Comparison of ENCODE assay signal across 2 cellular contexts in the genomic region with DNA sequence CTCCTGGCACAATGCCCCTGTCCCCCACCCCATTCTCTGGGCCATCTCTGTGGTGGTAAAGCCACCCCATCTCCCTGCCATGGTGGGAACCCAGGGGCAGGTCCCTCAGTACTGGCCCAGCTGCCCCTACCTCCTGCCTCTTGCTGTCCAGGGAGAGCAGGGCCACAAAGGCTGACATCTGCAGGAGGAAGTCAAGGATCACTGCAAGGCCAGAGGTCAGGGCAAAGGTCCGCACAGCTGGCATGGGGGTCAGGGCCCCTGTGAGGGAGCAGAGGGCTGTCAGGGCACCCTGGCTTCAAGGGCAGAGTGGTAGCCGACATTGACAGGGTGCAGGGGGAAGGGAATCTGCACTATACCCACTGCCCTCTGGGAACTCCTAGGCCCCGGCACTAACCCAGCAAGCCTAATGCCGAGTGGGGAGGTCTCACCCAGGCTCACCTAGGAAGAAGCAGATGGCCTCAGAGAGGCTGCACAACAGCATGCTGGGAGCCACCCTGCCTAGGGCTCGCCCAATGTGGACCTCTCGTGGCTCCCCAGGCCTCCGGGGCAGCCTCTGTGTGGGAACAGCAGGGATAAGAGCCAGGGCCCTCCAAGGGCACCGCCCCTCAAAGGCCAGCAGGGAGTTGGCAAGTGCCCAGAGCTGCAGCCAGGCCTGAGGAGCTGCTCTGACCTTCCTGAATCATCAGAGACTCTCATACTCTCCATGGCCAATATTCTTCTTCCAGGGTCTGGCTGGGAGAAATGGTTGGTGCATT.
TF ChIP-seq lines count a peak whose summit lies in the region.

No MANE protein-coding gene starts in this region.

TF ChIP-seq in SK-N-SH, 30 proteins besides CTCF, POLR2A, EP300 and RAD21:
- TF ChIP-seq, protein P1, sequence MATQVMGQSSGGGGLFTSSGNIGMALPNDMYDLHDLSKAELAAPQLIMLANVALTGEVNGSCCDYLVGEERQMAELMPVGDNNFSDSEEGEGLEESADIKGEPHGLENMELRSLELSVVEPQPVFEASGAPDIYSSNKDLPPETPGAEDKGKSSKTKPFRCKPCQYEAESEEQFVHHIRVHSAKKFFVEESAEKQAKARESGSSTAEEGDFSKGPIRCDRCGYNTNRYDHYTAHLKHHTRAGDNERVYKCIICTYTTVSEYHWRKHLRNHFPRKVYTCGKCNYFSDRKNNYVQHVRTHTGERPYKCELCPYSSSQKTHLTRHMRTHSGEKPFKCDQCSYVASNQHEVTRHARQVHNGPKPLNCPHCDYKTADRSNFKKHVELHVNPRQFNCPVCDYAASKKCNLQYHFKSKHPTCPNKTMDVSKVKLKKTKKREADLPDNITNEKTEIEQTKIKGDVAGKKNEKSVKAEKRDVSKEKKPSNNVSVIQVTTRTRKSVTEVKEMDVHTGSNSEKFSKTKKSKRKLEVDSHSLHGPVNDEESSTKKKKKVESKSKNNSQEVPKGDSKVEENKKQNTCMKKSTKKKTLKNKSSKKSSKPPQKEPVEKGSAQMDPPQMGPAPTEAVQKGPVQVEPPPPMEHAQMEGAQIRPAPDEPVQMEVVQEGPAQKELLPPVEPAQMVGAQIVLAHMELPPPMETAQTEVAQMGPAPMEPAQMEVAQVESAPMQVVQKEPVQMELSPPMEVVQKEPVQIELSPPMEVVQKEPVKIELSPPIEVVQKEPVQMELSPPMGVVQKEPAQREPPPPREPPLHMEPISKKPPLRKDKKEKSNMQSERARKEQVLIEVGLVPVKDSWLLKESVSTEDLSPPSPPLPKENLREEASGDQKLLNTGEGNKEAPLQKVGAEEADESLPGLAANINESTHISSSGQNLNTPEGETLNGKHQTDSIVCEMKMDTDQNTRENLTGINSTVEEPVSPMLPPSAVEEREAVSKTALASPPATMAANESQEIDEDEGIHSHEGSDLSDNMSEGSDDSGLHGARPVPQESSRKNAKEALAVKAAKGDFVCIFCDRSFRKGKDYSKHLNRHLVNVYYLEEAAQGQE (IDR thresholded peaks at IDR 0.05; ENCODE audit: low read depth, low read length) = no peak
- TF ChIP-seq, protein P2, sequence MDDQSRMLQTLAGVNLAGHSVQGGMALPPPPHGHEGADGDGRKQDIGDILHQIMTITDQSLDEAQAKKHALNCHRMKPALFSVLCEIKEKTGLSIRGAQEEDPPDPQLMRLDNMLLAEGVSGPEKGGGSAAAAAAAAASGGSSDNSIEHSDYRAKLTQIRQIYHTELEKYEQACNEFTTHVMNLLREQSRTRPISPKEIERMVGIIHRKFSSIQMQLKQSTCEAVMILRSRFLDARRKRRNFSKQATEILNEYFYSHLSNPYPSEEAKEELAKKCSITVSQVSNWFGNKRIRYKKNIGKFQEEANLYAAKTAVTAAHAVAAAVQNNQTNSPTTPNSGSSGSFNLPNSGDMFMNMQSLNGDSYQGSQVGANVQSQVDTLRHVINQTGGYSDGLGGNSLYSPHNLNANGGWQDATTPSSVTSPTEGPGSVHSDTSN (IDR thresholded peaks at IDR 0.05) = no peak
- TF ChIP-seq FOXM1 (IDR thresholded peaks at IDR 0.05; ENCODE audit: low read depth) (no peak), YY1 (IDR thresholded peaks at IDR 0.05; ENCODE audit: low read depth) (no peak), SMC3 (IDR thresholded peaks at IDR 0.05; ENCODE audit: low read depth, low read length) (no peak), FOSL2 (IDR thresholded peaks at IDR 0.05; ENCODE audit: borderline replicate concordance, low read depth) (no peak), GABPA (IDR thresholded peaks at IDR 0.05; ENCODE audit: low read depth) (no peak), MEF2A (IDR thresholded peaks at IDR 0.05; ENCODE audit: borderline replicate concordance, low read depth) (no peak), TCF12 (IDR thresholded peaks at IDR 0.05) (no peak), TEAD4 (IDR thresholded peaks at IDR 0.05; ENCODE audit: borderline replicate concordance, insufficient read depth) (no peak), RFX5 (IDR thresholded peaks at IDR 0.05; ENCODE audit: low read length) (no peak), TAF1 (IDR thresholded peaks at IDR 0.05; ENCODE audit: borderline replicate concordance, low read depth, low read length) (no peak), FOXJ3 (CRISPR knock-in tag; IDR thresholded peaks at IDR 0.05) (no peak)
- TF ChIP-seq, protein P3, sequence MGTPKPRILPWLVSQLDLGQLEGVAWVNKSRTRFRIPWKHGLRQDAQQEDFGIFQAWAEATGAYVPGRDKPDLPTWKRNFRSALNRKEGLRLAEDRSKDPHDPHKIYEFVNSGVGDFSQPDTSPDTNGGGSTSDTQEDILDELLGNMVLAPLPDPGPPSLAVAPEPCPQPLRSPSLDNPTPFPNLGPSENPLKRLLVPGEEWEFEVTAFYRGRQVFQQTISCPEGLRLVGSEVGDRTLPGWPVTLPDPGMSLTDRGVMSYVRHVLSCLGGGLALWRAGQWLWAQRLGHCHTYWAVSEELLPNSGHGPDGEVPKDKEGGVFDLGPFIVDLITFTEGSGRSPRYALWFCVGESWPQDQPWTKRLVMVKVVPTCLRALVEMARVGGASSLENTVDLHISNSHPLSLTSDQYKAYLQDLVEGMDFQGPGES (IDR thresholded peaks at IDR 0.05; ENCODE audit: low read depth, low read length) = no peak
- TF ChIP-seq, protein P4, sequence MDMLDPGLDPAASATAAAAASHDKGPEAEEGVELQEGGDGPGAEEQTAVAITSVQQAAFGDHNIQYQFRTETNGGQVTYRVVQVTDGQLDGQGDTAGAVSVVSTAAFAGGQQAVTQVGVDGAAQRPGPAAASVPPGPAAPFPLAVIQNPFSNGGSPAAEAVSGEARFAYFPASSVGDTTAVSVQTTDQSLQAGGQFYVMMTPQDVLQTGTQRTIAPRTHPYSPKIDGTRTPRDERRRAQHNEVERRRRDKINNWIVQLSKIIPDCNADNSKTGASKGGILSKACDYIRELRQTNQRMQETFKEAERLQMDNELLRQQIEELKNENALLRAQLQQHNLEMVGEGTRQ (IDR thresholded peaks at IDR 0.05; ENCODE audit: borderline replicate concordance, low read depth, low read length) = no peak
- TF ChIP-seq, protein P5, sequence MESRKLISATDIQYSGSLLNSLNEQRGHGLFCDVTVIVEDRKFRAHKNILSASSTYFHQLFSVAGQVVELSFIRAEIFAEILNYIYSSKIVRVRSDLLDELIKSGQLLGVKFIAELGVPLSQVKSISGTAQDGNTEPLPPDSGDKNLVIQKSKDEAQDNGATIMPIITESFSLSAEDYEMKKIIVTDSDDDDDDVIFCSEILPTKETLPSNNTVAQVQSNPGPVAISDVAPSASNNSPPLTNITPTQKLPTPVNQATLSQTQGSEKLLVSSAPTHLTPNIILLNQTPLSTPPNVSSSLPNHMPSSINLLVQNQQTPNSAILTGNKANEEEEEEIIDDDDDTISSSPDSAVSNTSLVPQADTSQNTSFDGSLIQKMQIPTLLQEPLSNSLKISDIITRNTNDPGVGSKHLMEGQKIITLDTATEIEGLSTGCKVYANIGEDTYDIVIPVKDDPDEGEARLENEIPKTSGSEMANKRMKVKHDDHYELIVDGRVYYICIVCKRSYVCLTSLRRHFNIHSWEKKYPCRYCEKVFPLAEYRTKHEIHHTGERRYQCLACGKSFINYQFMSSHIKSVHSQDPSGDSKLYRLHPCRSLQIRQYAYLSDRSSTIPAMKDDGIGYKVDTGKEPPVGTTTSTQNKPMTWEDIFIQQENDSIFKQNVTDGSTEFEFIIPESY (IDR thresholded peaks at IDR 0.05; ENCODE audit: borderline replicate concordance, low read depth) = no peak
- TF ChIP-seq, protein P6, sequence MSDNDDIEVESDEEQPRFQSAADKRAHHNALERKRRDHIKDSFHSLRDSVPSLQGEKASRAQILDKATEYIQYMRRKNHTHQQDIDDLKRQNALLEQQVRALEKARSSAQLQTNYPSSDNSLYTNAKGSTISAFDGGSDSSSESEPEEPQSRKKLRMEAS (IDR thresholded peaks at IDR 0.05; ENCODE audit: low read depth) = no peak

TF ChIP-seq in SK-N-SH treated with all-trans-retinoic acid at 6 μM for 48 hours, 23 proteins besides CTCF, POLR2A, EP300 and RAD21:
- TF ChIP-seq, protein P7, sequence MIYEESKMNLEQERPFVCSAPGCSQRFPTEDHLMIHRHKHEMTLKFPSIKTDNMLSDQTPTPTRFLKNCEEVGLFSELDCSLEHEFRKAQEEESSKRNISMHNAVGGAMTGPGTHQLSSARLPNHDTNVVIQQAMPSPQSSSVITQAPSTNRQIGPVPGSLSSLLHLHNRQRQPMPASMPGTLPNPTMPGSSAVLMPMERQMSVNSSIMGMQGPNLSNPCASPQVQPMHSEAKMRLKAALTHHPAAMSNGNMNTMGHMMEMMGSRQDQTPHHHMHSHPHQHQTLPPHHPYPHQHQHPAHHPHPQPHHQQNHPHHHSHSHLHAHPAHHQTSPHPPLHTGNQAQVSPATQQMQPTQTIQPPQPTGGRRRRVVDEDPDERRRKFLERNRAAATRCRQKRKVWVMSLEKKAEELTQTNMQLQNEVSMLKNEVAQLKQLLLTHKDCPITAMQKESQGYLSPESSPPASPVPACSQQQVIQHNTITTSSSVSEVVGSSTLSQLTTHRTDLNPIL (CRISPR knock-in tag; IDR thresholded peaks at IDR 0.05; ENCODE audit: low read depth) = no peak
- TF ChIP-seq CSDC2 (CRISPR knock-in tag; IDR thresholded peaks at IDR 0.05) (no peak), SNAI2 (CRISPR knock-in tag; IDR thresholded peaks at IDR 0.05) (no peak), BACH2 (CRISPR knock-in tag; IDR thresholded peaks at IDR 0.05; ENCODE audit: borderline replicate concordance) (no peak), ZC3H10 (CRISPR knock-in tag; IDR thresholded peaks at IDR 0.05) (no peak), GLIS3 (CRISPR knock-in tag; IDR thresholded peaks at IDR 0.05) (no peak), TCF4 (CRISPR knock-in tag; IDR thresholded peaks at IDR 0.05; ENCODE audit: borderline replicate concordance) (no peak), ZFP30 (CRISPR knock-in tag; IDR thresholded peaks at IDR 0.05) (no peak), ZNF8 (CRISPR knock-in tag; IDR thresholded peaks at IDR 0.05) (no peak), ISL1 (CRISPR knock-in tag; IDR thresholded peaks at IDR 0.05) (no peak), ZFP3 (CRISPR knock-in tag; IDR thresholded peaks at IDR 0.05) (no peak), PPARA (CRISPR knock-in tag; IDR thresholded peaks at IDR 0.05; ENCODE audit: borderline replicate concordance) (no peak), ESRRG (CRISPR knock-in tag; IDR thresholded peaks at IDR 0.05) (no peak), ZNF565 (CRISPR knock-in tag; conservative IDR thresholded peaks at IDR 0.05; ENCODE audit: low read depth) (no peak), TOX (CRISPR knock-in tag; IDR thresholded peaks at IDR 0.05; ENCODE audit: borderline replicate concordance) (no peak), ARNTL (CRISPR knock-in tag; IDR thresholded peaks at IDR 0.05; ENCODE audit: borderline replicate concordance, low read depth) (no peak), OSR1 (CRISPR knock-in tag; IDR thresholded peaks at IDR 0.05) (no peak)
- TF ChIP-seq, protein P8, sequence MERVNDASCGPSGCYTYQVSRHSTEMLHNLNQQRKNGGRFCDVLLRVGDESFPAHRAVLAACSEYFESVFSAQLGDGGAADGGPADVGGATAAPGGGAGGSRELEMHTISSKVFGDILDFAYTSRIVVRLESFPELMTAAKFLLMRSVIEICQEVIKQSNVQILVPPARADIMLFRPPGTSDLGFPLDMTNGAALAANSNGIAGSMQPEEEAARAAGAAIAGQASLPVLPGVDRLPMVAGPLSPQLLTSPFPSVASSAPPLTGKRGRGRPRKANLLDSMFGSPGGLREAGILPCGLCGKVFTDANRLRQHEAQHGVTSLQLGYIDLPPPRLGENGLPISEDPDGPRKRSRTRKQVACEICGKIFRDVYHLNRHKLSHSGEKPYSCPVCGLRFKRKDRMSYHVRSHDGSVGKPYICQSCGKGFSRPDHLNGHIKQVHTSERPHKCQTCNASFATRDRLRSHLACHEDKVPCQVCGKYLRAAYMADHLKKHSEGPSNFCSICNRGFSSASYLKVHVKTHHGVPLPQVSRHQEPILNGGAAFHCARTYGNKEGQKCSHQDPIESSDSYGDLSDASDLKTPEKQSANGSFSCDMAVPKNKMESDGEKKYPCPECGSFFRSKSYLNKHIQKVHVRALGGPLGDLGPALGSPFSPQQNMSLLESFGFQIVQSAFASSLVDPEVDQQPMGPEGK (CRISPR knock-in tag; IDR thresholded peaks at IDR 0.05; ENCODE audit: borderline replicate concordance) = no peak
- TF ChIP-seq, protein P9, sequence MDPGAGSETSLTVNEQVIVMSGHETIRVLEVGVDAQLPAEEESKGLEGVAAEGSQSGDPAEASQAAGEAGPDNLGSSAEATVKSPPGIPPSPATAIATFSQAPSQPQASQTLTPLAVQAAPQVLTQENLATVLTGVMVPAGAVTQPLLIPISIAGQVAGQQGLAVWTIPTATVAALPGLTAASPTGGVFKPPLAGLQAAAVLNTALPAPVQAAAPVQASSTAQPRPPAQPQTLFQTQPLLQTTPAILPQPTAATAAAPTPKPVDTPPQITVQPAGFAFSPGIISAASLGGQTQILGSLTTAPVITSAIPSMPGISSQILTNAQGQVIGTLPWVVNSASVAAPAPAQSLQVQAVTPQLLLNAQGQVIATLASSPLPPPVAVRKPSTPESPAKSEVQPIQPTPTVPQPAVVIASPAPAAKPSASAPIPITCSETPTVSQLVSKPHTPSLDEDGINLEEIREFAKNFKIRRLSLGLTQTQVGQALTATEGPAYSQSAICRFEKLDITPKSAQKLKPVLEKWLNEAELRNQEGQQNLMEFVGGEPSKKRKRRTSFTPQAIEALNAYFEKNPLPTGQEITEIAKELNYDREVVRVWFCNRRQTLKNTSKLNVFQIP (CRISPR knock-in tag; IDR thresholded peaks at IDR 0.05; ENCODE audit: borderline replicate concordance, low read depth) = no peak
- TF ChIP-seq, protein P10, sequence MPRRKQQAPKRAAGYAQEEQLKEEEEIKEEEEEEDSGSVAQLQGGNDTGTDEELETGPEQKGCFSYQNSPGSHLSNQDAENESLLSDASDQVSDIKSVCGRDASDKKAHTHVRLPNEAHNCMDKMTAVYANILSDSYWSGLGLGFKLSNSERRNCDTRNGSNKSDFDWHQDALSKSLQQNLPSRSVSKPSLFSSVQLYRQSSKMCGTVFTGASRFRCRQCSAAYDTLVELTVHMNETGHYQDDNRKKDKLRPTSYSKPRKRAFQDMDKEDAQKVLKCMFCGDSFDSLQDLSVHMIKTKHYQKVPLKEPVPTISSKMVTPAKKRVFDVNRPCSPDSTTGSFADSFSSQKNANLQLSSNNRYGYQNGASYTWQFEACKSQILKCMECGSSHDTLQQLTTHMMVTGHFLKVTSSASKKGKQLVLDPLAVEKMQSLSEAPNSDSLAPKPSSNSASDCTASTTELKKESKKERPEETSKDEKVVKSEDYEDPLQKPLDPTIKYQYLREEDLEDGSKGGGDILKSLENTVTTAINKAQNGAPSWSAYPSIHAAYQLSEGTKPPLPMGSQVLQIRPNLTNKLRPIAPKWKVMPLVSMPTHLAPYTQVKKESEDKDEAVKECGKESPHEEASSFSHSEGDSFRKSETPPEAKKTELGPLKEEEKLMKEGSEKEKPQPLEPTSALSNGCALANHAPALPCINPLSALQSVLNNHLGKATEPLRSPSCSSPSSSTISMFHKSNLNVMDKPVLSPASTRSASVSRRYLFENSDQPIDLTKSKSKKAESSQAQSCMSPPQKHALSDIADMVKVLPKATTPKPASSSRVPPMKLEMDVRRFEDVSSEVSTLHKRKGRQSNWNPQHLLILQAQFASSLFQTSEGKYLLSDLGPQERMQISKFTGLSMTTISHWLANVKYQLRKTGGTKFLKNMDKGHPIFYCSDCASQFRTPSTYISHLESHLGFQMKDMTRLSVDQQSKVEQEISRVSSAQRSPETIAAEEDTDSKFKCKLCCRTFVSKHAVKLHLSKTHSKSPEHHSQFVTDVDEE (CRISPR knock-in tag; IDR thresholded peaks at IDR 0.05) = no peak
